In genomic region chr9:89666364-89666763, GRCh38 we compare ENCODE assay signal across 21 cellular contexts.
"Had no signal": no experiment of that assay in that cellular context is flagged by ENCODE, and none has a peak within 500 bp of the region (broad histone marks: within the 10 kb centered on the region; RNA-seq: fewer than 3 reads in every experiment).

No MANE protein-coding gene starts in this region.

- DNase-seq: activated CD4-positive, alpha-beta T cell treated with anti-CD3 and anti-CD28 coated beads, Interleukin-2, amount 10 ng/mL, durations not matched to agents 7 days and 5 days; activated CD4-positive, CD25-positive, alpha-beta regulatory T cell treated with anti-CD3 and anti-CD28 coated beads, Interleukin-2, amount 50 U/mL, for 72 hours; activated CD8-positive, alpha-beta memory T cell treated with anti-CD3 and anti-CD28 coated beads, Interleukin-2, amount 10 ng/mL, durations not matched to agents 7 days and 5 days; activated CD8-positive, alpha-beta T cell treated with anti-CD3 and anti-CD28 coated beads for 36 hours; activated effector memory CD4-positive, alpha-beta T cell treated with anti-CD3 and anti-CD28 coated beads, Interleukin-2, amount 50 U/mL, for 16 hours; activated naive CD4-positive, alpha-beta T cell treated with anti-CD3 and anti-CD28 coated beads, Interleukin-2, amount 10 ng/mL, durations not matched to agents 7 days and 5 days; activated T-cell treated with anti-CD3 and anti-CD28 coated beads for 4 hours; cortex of kidney; foreskin keratinocyte; left colon; naive B cell; occipital lobe; retina; stimulated activated CD4-positive, alpha-beta T cell treated with anti-CD3 and anti-CD28 coated beads, Interleukin-2, amount 100 ng/mL, for 48 hours; stimulated activated CD8-positive, alpha-beta memory T cell treated with anti-CD3 and anti-CD28 coated beads, Interleukin-4, amount 100 ng/mL, for 48 hours; stimulated activated naive B cell treated with anti-CD40 and anti-IgM and Interleukin-4, amounts not matched to agents 10 μg/mL and 1 μg/mL and 100 μg/mL, for 72 hours; testis had no signal

- H3K27ac Mint-ChIP-seq: activated CD4-positive, alpha-beta T cell treated with anti-CD3 and anti-CD28 coated beads, Interleukin-2, amount 10 ng/mL, durations not matched to agents 7 days and 5 days; activated CD8-positive, alpha-beta memory T cell treated with anti-CD3 and anti-CD28 coated beads, Interleukin-2, amount 10 ng/mL, durations not matched to agents 7 days and 5 days; activated CD8-positive, alpha-beta T cell treated with anti-CD3 and anti-CD28 coated beads for 36 hours; activated naive CD4-positive, alpha-beta T cell treated with anti-CD3 and anti-CD28 coated beads, Interleukin-2, amount 10 ng/mL, durations not matched to agents 7 days and 5 days; naive B cell; stimulated activated naive B cell treated with anti-CD40 and anti-IgM and Interleukin-4, amounts not matched to agents 10 μg/mL and 1 μg/mL and 100 μg/mL, for 72 hours had no signal

- H3K4me1 ChIP-seq: foreskin keratinocyte had no signal

- H3K9me3 ChIP-seq: testis had no signal

- H3K36me3 Mint-ChIP-seq: stimulated activated naive B cell treated with anti-CD40 and anti-IgM and Interleukin-4, amounts not matched to agents 10 μg/mL and 1 μg/mL and 100 μg/mL, for 72 hours had no signal

- H3K9me3 Mint-ChIP-seq: activated CD8-positive, alpha-beta T cell treated with anti-CD3 and anti-CD28 coated beads for 36 hours had no signal

- H3K4me1 Mint-ChIP-seq: stimulated activated naive B cell treated with anti-CD40 and anti-IgM and Interleukin-4, amounts not matched to agents 10 μg/mL and 1 μg/mL and 100 μg/mL, for 72 hours had no signal

- H3K4me3 ChIP-seq: cardiac muscle cell, lung, testis had no signal

- H3K27me3 ChIP-seq: cardiac muscle cell, foreskin keratinocyte, testis had no signal

- H3K27ac ChIP-seq: cardiac muscle cell, foreskin keratinocyte, testis had no signal

- FAIRE-seq: endometrium, keratinocyte had no signal

- ATAC-seq: activated CD8-positive, alpha-beta memory T cell treated with anti-CD3 and anti-CD28 coated beads, Interleukin-2, amount 10 ng/mL, durations not matched to agents 7 days and 5 days; activated CD8-positive, alpha-beta T cell treated with anti-CD3 and anti-CD28 coated beads for 36 hours; foreskin keratinocyte; left colon; stimulated activated naive B cell treated with anti-CD40 and anti-IgM and Interleukin-4, amounts not matched to agents 10 μg/mL and 1 μg/mL and 100 μg/mL, for 72 hours had no signal

- H3K36me3 ChIP-seq: cardiac muscle cell had no signal

- H3K4me3 Mint-ChIP-seq: activated CD4-positive, alpha-beta T cell treated with anti-CD3 and anti-CD28 coated beads, Interleukin-2, amount 10 ng/mL, durations not matched to agents 7 days and 5 days; activated CD8-positive, alpha-beta memory T cell treated with anti-CD3 and anti-CD28 coated beads, Interleukin-2, amount 10 ng/mL, durations not matched to agents 7 days and 5 days; activated CD8-positive, alpha-beta T cell treated with anti-CD3 and anti-CD28 coated beads for 36 hours; activated naive CD4-positive, alpha-beta T cell treated with anti-CD3 and anti-CD28 coated beads, Interleukin-2, amount 10 ng/mL, durations not matched to agents 7 days and 5 days; stimulated activated naive B cell treated with anti-CD40 and anti-IgM and Interleukin-4, amounts not matched to agents 10 μg/mL and 1 μg/mL and 100 μg/mL, for 72 hours had no signal
